ENCODE assay signal across 39 cellular contexts in genomic region chr3:40642812-40643211, GRCh38.
"Had no signal": no experiment of that assay in that cellular context is flagged by ENCODE, and none has a peak within 500 bp of the region (broad histone marks: within the 10 kb centered on the region; RNA-seq: fewer than 3 reads in every experiment).

No MANE protein-coding gene starts in this region.

- H3K27ac ChIP-seq: ascending aorta, cardiac muscle cell, Peyer's patch, SJSA1, WERI-Rb-1 had no signal

- H3K27me3 ChIP-seq: ascending aorta, cardiac muscle cell, MG63, Peyer's patch, SJSA1 had no signal

- ATAC-seq: activated CD4-positive, alpha-beta T cell treated with anti-CD3 and anti-CD28 coated beads for 36 hours; activated CD4-positive, CD25-positive, alpha-beta regulatory T cell treated with anti-CD3 and anti-CD28 coated beads, Interleukin-2, amount 50 U/mL, for 24 hours; activated CD8-positive, alpha-beta T cell treated with anti-CD3 and anti-CD28 coated beads, Interleukin-2, amount 10 ng/mL, durations not matched to agents 7 days and 5 days; PC-3; T-cell; T-helper 17 cell had no signal

- H3K4me2 ChIP-seq: SK-N-SH had no signal

- H3K9me3 Mint-ChIP-seq: activated naive CD4-positive, alpha-beta T cell treated with anti-CD3 and anti-CD28 coated beads, Interleukin-2, amount 50 U/mL, for 24 hours; activated naive CD8-positive, alpha-beta T cell treated with anti-CD3 and anti-CD28 coated beads, Interleukin-2, amount 10 ng/mL, durations not matched to agents 7 days and 5 days; activated T-cell treated with anti-CD3 and anti-CD28 coated beads, Interleukin-2, amount 50 U/mL, for 24 hours; activated T-helper 2 cell treated with anti-CD3 and anti-CD28 coated beads, Interferon-gamma antibody, Interleukin-2, Interleukin-4, amounts not matched to agents 10 μg/mL and 5 μg/mL and 100 μg/mL, durations not matched to agents 14 hours and 24 hours and 36 hours; central memory CD8-positive, alpha-beta T cell; T-cell had no signal

- H3K4me3 ChIP-seq: ascending aorta, cardiac muscle cell, MG63, Peyer's patch, SJSA1 had no signal

- H3K4me1 ChIP-seq: ascending aorta, Peyer's patch, SJSA1 had no signal

- H3K36me3 ChIP-seq: ascending aorta, cardiac muscle cell, MG63, Peyer's patch, SJSA1, WERI-Rb-1 had no signal

- H3K9me3 ChIP-seq: ascending aorta, MG63, Peyer's patch, SJSA1, SK-N-SH had no signal

- H3K4me3 Mint-ChIP-seq: activated CD4-positive, alpha-beta T cell treated with anti-CD3 and anti-CD28 coated beads for 36 hours; activated CD4-positive, alpha-beta T cell treated with anti-CD3 and anti-CD28 coated beads, Interleukin-2, amount 10 ng/mL, durations not matched to agents 7 days and 5 days; activated CD8-positive, alpha-beta T cell treated with anti-CD3 and anti-CD28 coated beads, Interleukin-2, amount 10 ng/mL, durations not matched to agents 7 days and 5 days; activated naive CD4-positive, alpha-beta T cell treated with anti-CD3 and anti-CD28 coated beads, Interleukin-2, amount 50 U/mL, for 24 hours; activated naive CD8-positive, alpha-beta T cell treated with anti-CD3 and anti-CD28 coated beads, Interleukin-2, amount 10 ng/mL, durations not matched to agents 7 days and 5 days; activated T-cell treated with anti-CD3 and anti-CD28 coated beads, Interleukin-2, amount 50 U/mL, for 24 hours; central memory CD8-positive, alpha-beta T cell; T-cell; T-helper 17 cell had no signal

- H3K4me1 Mint-ChIP-seq: activated CD4-positive, alpha-beta T cell treated with anti-CD3 and anti-CD28 coated beads for 36 hours; activated CD4-positive, alpha-beta T cell treated with anti-CD3 and anti-CD28 coated beads, Interleukin-2, amount 10 ng/mL, durations not matched to agents 7 days and 5 days; activated naive CD4-positive, alpha-beta T cell treated with anti-CD3 and anti-CD28 coated beads, Interleukin-2, amount 50 U/mL, for 24 hours; activated naive CD8-positive, alpha-beta T cell treated with anti-CD3 and anti-CD28 coated beads, Interleukin-2, amount 10 ng/mL, durations not matched to agents 7 days and 5 days; central memory CD8-positive, alpha-beta T cell; T-cell; T-helper 17 cell had no signal

- H3K9me2 ChIP-seq: SK-N-SH had no signal

- H3K27ac Mint-ChIP-seq: activated CD4-positive, alpha-beta T cell treated with anti-CD3 and anti-CD28 coated beads for 36 hours; activated CD4-positive, alpha-beta T cell treated with anti-CD3 and anti-CD28 coated beads, Interleukin-2, amount 10 ng/mL, durations not matched to agents 7 days and 5 days; activated CD8-positive, alpha-beta T cell treated with anti-CD3 and anti-CD28 coated beads, Interleukin-2, amount 10 ng/mL, durations not matched to agents 7 days and 5 days; activated naive CD4-positive, alpha-beta T cell treated with anti-CD3 and anti-CD28 coated beads, Interleukin-2, amount 50 U/mL, for 24 hours; activated naive CD8-positive, alpha-beta T cell treated with anti-CD3 and anti-CD28 coated beads, Interleukin-2, amount 10 ng/mL, durations not matched to agents 7 days and 5 days; activated T-cell treated with anti-CD3 and anti-CD28 coated beads, Interleukin-2, amount 50 U/mL, for 24 hours; activated T-helper 2 cell treated with anti-CD3 and anti-CD28 coated beads, Interferon-gamma antibody, Interleukin-2, Interleukin-4, amounts not matched to agents 10 μg/mL and 5 μg/mL and 100 μg/mL, durations not matched to agents 14 hours and 24 hours and 36 hours; T-cell; T-helper 17 cell had no signal

- H3K9ac ChIP-seq: SK-N-SH had no signal

- H3K36me3 Mint-ChIP-seq: activated naive CD4-positive, alpha-beta T cell treated with anti-CD3 and anti-CD28 coated beads, Interleukin-2, amount 50 U/mL, for 24 hours; activated naive CD8-positive, alpha-beta T cell treated with anti-CD3 and anti-CD28 coated beads, Interleukin-2, amount 10 ng/mL, durations not matched to agents 7 days and 5 days; T-cell had no signal

- DNase-seq: activated CD4-positive, alpha-beta T cell treated with anti-CD3 and anti-CD28 coated beads for 36 hours; activated CD4-positive, alpha-beta T cell treated with anti-CD3 and anti-CD28 coated beads, Interleukin-2, amount 10 ng/mL, durations not matched to agents 7 days and 5 days; activated CD4-positive, alpha-beta T cell treated with anti-CD3 and anti-CD28 coated beads, Interleukin-2, amount 50 U/mL, for 48 hours; activated CD8-positive, alpha-beta T cell treated with anti-CD3 and anti-CD28 coated beads, Interleukin-2, amount 10 ng/mL, durations not matched to agents 7 days and 5 days; activated gamma-delta T cell; activated naive CD4-positive, alpha-beta T cell treated with Interleukin-2 at 50 U/mL for 16 hours; activated naive CD8-positive, alpha-beta T cell treated with anti-CD3 and anti-CD28 coated beads, Interleukin-2, amount 10 ng/mL, durations not matched to agents 7 days and 5 days; activated T-cell treated with anti-CD3 and anti-CD28 coated beads, Interleukin-2, amount 50 U/mL, for 24 hours; amygdala; Kasumi-1; KG1; MG63; MV-4-11; NCI-H1092; NCI-H1436 treated with DMSO at 0.1 percent for 48 hours; NCI-H1694 treated with DMSO at 0.1 percent for 48 hours; NCI-H2029; NCI-H2107; NCI-H2171; NCI-H510A; NCI-H526; NCI-H748 treated with DMSO at 0.1 percent for 48 hours; NK-92 treated with Interleukin-12 subunit alpha and Interleukin-12 subunit beta, amount 100 ng/mL, for 24 hours; PC-3; Peyer's patch; RPMI8226; SHP77 treated with DMSO at 0.1 percent for 48 hours; SK-N-SH; T-cell; T-helper 17 cell; T-helper 9 cell; WERI-Rb-1 had no signal
